34 cellular contexts compared by ENCODE assay signal in the genomic region with DNA sequence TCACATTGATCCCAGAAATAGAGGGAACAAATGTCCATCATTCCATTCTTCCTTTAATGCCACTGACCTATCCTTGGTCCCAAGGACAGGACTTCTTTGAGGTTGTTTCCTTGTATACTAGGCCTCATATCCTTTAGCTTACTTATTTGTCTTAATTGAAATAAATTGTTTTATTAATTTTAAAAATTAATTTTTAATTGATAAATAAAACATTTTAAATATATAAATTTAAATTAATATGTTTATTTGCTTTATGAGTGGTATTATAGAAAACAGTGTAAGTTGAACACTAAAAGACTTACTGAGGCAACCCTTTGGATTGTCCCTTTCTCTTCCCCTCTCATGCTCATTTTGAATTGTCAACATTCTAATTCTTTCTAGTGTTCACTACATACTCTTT.
DNase-seq lines count a peak whose midpoint lies in the region; ATAC-seq, FAIRE-seq and TF ChIP-seq lines count a peak whose summit lies in the region.
"Had no signal": no experiment of that assay in that cellular context is flagged by ENCODE, and none has a peak within 500 bp of the region (broad histone marks: within the 10 kb centered on the region; RNA-seq: fewer than 3 reads in every experiment).

No MANE protein-coding gene starts in this region.

- no peak overlapping the region for H3K4me3 ChIP-seq in kidney (ENCODE audit: low read length in 2 of 2)
- H3K4me3 ChIP-seq in CD8-positive, alpha-beta memory T cell (ENCODE audit: low read length) = no peak overlapping the region
- H3K4me3 ChIP-seq: A549; BLaER1; BLaER1 treated with 17β-estradiol and CSF1 and Interleukin-3, amounts not matched to agents 10 nM and 100 nM had no signal

- ATAC-seq in WTC11 = no peak
- ATAC-seq: A549; CD8-positive, alpha-beta T cell had no signal

- H3K4me1 ChIP-seq in kidney (ENCODE audit: control insufficient read depth in 1 of 2, insufficient read depth in 1 of 2, low read depth in 1 of 2, low read length in 2 of 2) = no peaks in the 10 kb centered on the region
- H3K4me1 ChIP-seq in CD8-positive, alpha-beta memory T cell (ENCODE audit: insufficient read depth, low read length) = no peaks in the 10 kb centered on the region
- H3K4me1 ChIP-seq: A549, BE2C, BLaER1, Caco-2 had no signal

- peak; percentile 89 for FAIRE-seq in G401.6 (lab: Jason Lieb, UNC)
- FAIRE-seq in kidney (lab: Jason Lieb, UNC) = peak; percentile 68
- FAIRE-seq: A204.1, A549, D721Med had no signal

- intact Hi-C loops in kidney (cut with DNase I) = no loop called here

- no peak overlapping the region for H3K4me3 Mint-ChIP-seq in WTC11
- no peak overlapping the region for H3K4me3 Mint-ChIP-seq in CD8-positive, alpha-beta memory T cell
- H3K4me3 Mint-ChIP-seq: B cell; CD14-positive monocyte; CD4-positive, alpha-beta memory T cell; CD4-positive, alpha-beta T cell; CD4-positive, CD25-positive, alpha-beta regulatory T cell; CD8-positive, alpha-beta T cell had no signal

- no peak overlapping the region for H3K27ac ChIP-seq in kidney (ENCODE audit: low read depth in 2 of 2, low read length in 2 of 2)
- no peak overlapping the region for H3K27ac ChIP-seq in CD8-positive, alpha-beta memory T cell (ENCODE audit: low read depth, low read length)
- H3K27ac ChIP-seq: 22Rv1; A549; BLaER1; BLaER1 treated with 17β-estradiol and CSF1 and Interleukin-3, amounts not matched to agents 10 nM and 100 nM; C4-2B had no signal

- H3K27me3 ChIP-seq in CD8-positive, alpha-beta memory T cell (ENCODE audit: insufficient read depth, low read length, poor library complexity, severe bottlenecking) = no peaks in the 10 kb centered on the region
- H3K27me3 ChIP-seq: BE2C; BLaER1; BLaER1 treated with 17β-estradiol and CSF1 and Interleukin-3, amounts not matched to agents 10 nM and 100 nM had no signal

- H3K36me3 Mint-ChIP-seq in WTC11 = no peaks in the 10 kb centered on the region
- no peaks in the 10 kb centered on the region for H3K36me3 Mint-ChIP-seq in CD8-positive, alpha-beta memory T cell
- H3K36me3 Mint-ChIP-seq: CD14-positive monocyte; CD4-positive, alpha-beta memory T cell; CD4-positive, CD25-positive, alpha-beta regulatory T cell; CD8-positive, alpha-beta T cell had no signal

- DNase-seq in WTC11 (ENCODE audit: low spot score) (no peak), kidney (no peak), NCI-H446 (lab: John Stamatoyannopoulos, UW) (no peak), DMS153 treated with DMSO at 0.1 percent for 48 hours (lab: John Stamatoyannopoulos, UW; ENCODE audit: unreplicated experiment) (no peak)
- no peak for DNase-seq in CD8-positive, alpha-beta memory T cell
- DNase-seq: 8988T; ACHN; AML-193; BE2C; C1 segment of cervical spinal cord; Caco-2; Calu3; CD4-positive, alpha-beta memory T cell; CD4-positive, alpha-beta T cell; CD4-positive, CD25-positive, alpha-beta regulatory T cell; CD8-positive, alpha-beta T cell; COR-L47; DMS 273 treated with DMSO at 0.1 percent for 48 hours; DMS153; DMS53; DMS79; DMS79 treated with DMSO at 0.1 percent for 48 hours; DND-41; EL had no signal

- 0 out of 2 replicates have a peak, but pooled peaks cover 3% of the 10 kb centered on the region for H3K9me3 Mint-ChIP-seq in WTC11
- peaks cover 0 to 14% (median 2%) of the 10 kb centered on the region in 5 donors for H3K9me3 Mint-ChIP-seq in CD8-positive, alpha-beta memory T cell

- TF ChIP-seq CTCF in WTC11 (IDR thresholded peaks at IDR 0.05) (no peak), kidney (IDR thresholded peaks at IDR 0.05; ENCODE audit: borderline replicate concordance, extremely low read depth, insufficient read depth) (no peak)

- no peaks in the 10 kb centered on the region for H3K36me3 ChIP-seq in kidney (ENCODE audit: control insufficient read depth in 1 of 2, insufficient read depth in 2 of 2, low read length in 2 of 2)
- no peaks in the 10 kb centered on the region for H3K36me3 ChIP-seq in CD8-positive, alpha-beta memory T cell (ENCODE audit: insufficient read depth, low read length)
- H3K36me3 ChIP-seq: BE2C; BLaER1; BLaER1 treated with 17β-estradiol and CSF1 and Interleukin-3, amounts not matched to agents 10 nM and 100 nM had no signal

- CTCF ChIA-PET in WTC11 (lab: Charles Lee) = no interaction called here
- CTCF ChIA-PET in CD8-positive, alpha-beta memory T cell (lab: Charles Lee) = no interaction called here

- H3K9me3 ChIP-seq in kidney (ENCODE audit: control insufficient read depth in 1 of 2, low read length in 2 of 2) = no peaks in the 10 kb centered on the region
- no peaks in the 10 kb centered on the region for H3K9me3 ChIP-seq in CD8-positive, alpha-beta memory T cell (ENCODE audit: low read length)
- H3K9me3 ChIP-seq: A549, BE2C, BLaER1, Caco-2 had no signal

- H3K27ac Mint-ChIP-seq in WTC11 = no peak overlapping the region
- H3K27ac Mint-ChIP-seq in CD8-positive, alpha-beta memory T cell = no peak overlapping the region
- H3K27ac Mint-ChIP-seq: B cell; CD14-positive monocyte; CD4-positive, alpha-beta memory T cell; CD4-positive, alpha-beta T cell; CD4-positive, CD25-positive, alpha-beta regulatory T cell; CD8-positive, alpha-beta T cell had no signal

- POLR2A ChIA-PET in WTC11 (lab: Charles Lee) = no interaction called here
- POLR2A ChIA-PET in CD8-positive, alpha-beta memory T cell (lab: Charles Lee) = no interaction called here

- H3K4me1 Mint-ChIP-seq in WTC11 = no peaks in the 10 kb centered on the region
- H3K4me1 Mint-ChIP-seq in CD8-positive, alpha-beta memory T cell = no peaks in the 10 kb centered on the region
- H3K4me1 Mint-ChIP-seq: B cell; CD14-positive monocyte; CD4-positive, alpha-beta memory T cell; CD4-positive, CD25-positive, alpha-beta regulatory T cell had no signal

- H3K9ac ChIP-seq in kidney (ENCODE audit: low read length in 2 of 2) = no peak overlapping the region
- H3K9ac ChIP-seq: BLaER1; BLaER1 treated with 17β-estradiol and CSF1 and Interleukin-3, amounts not matched to agents 10 nM and 100 nM had no signal

- H3K27me3 Mint-ChIP-seq in WTC11 (ENCODE audit: low read depth) = no peaks in the 10 kb centered on the region
- H3K27me3 Mint-ChIP-seq in CD8-positive, alpha-beta memory T cell = no peaks in the 10 kb centered on the region
- H3K27me3 Mint-ChIP-seq: B cell; CD4-positive, alpha-beta memory T cell; CD4-positive, alpha-beta T cell; CD4-positive, CD25-positive, alpha-beta regulatory T cell had no signal

TF ChIP-seq in WTC11, 78 proteins besides CTCF, POLR2A, EP300 and RAD21:
- no peak for TF ChIP-seq KAT7 (CRISPR knock-in tag; IDR thresholded peaks at IDR 0.05; ENCODE audit: borderline replicate concordance)
- peak; percentile 97 for TF ChIP-seq HMGA2 (CRISPR knock-in tag; IDR thresholded peaks at IDR 0.05)
